In genomic region chr3:50340404-50341329, GRCh38 we compare ENCODE assay signal across 8 cellular contexts. TPM values are rescaled to one million over a fixed set of nuclear protein-coding genes. Genes with fewer than 3 reads are reported as not detected.
DNase-seq lines count a peak whose midpoint lies in the region; ATAC-seq, FAIRE-seq and TF ChIP-seq lines count a peak whose summit lies in the region.

Gene RASSF1, minus strand, starts transcription at chr3:50340836. Its CDS starts 31 bp downstream, at chr3:50340805.

- no peak for TF ChIP-seq CTCF in A549 (IDR thresholded peaks at IDR 0.05)
- no peak for TF ChIP-seq CTCF in brain microvascular endothelial cell (IDR thresholded peaks at IDR 0.05; ENCODE audit: low read depth, low read length, missing control alignments)

- H3K27ac ChIP-seq in A549: no peak within 1 kb of the TSS
- H3K27ac ChIP-seq in GM23248: peak within 1 kb of the TSS; percentile 96
- peak within 1 kb of the TSS; percentile 45 for H3K27ac ChIP-seq in brain microvascular endothelial cell

- no peak for FAIRE-seq in A549 (lab: Jason Lieb, UNC)

- POLR2A ChIA-PET in A549 (lab: Yijun Ruan, JAX): no interaction called here

- H3K4me1 ChIP-seq in A549: peaks cover 10% of the 10 kb centered on the region
- peaks cover 28% of the 10 kb centered on the region for H3K4me1 ChIP-seq in GM23248 (ENCODE audit: insufficient read depth)

- H3K4me2 ChIP-seq in A549: no peak within 1 kb of the TSS
- H3K4me2 ChIP-seq in GM23248 (ENCODE audit: unreplicated experiment): peak within 1 kb of the TSS; percentile 90

- no peak for DNase-seq in A549 (ENCODE audit: low read depth in 1 of 2, low spot score in 1 of 2)
- peak; percentile 90 for DNase-seq in GM23248
- DNase-seq in brain microvascular endothelial cell: no peak
- peak; percentile 60 for DNase-seq in iris pigment epithelial cell (ENCODE audit: low read depth)
- DNase-seq in stimulated activated CD4-positive, alpha-beta T cell treated with anti-CD3 and anti-CD28 coated beads, Interleukin-1b, Interleukin-23, amount 100 ng/mL, for 48 hours: peak; percentile 60
- no peak for DNase-seq in NCI-H187 treated with DMSO at 0.1 percent for 48 hours (lab: John Stamatoyannopoulos, UW)
- DNase-seq in midbrain (lab: John Stamatoyannopoulos, UW): no peak

- H3K27me3 Mint-ChIP-seq in T-helper 1 cell treated with Interleukin-12 subunit alpha and Interleukin-12 subunit beta and Interleukin-4 antibody, amounts not matched to agents 30 μg/mL and 1 μg/mL, for 36 hours (ENCODE audit: low read depth): no peaks in the 10 kb centered on the region

- peaks cover 41% of the 10 kb centered on the region for H3K79me2 ChIP-seq in GM23248 (ENCODE audit: insufficient read depth)

- peaks cover 33% of the 10 kb centered on the region for H3F3A ChIP-seq in GM23248 (ENCODE audit: insufficient read depth)

- TF ChIP-seq POLR2A in A549 (IDR thresholded peaks at IDR 0.05; ENCODE audit: low read length): no peak

- H2AFZ ChIP-seq in GM23248: peak within 1 kb of the TSS; percentile 70

- peaks cover 35% of the 10 kb centered on the region for H3K4me1 Mint-ChIP-seq in T-helper 1 cell treated with Interleukin-12 subunit alpha and Interleukin-12 subunit beta and Interleukin-4 antibody, amounts not matched to agents 30 μg/mL and 1 μg/mL, for 36 hours (ENCODE audit: low read depth)

- no peaks in the 10 kb centered on the region for H3K36me3 ChIP-seq in GM23248 (ENCODE audit: low read depth)
- no peaks in the 10 kb centered on the region for H3K36me3 ChIP-seq in brain microvascular endothelial cell (replicated peaks)

- H3K9me3 ChIP-seq in A549: no peaks in the 10 kb centered on the region
- H3K9me3 ChIP-seq in GM23248 (ENCODE audit: low read depth): no peaks in the 10 kb centered on the region

- no peaks in the 10 kb centered on the region for H4K20me1 ChIP-seq in GM23248 (ENCODE audit: insufficient read depth)

- WGBS in A549 (ENCODE audit: missing lambda C conversion rate): 87% methylated on average over 27 of the region's 90 CpGs
- WGBS in GM23248 (ENCODE audit: low coverage in 1 of 2, low lambda C conversion rate in 2 of 2, missing lambda C conversion rate in 2 of 2), 2 experiments: 1 to 2% methylated on average over 73 to 85 of the region's 90 CpGs

- peak within 1 kb of the TSS; percentile 94 for H3K27ac Mint-ChIP-seq in T-helper 1 cell treated with Interleukin-12 subunit alpha and Interleukin-12 subunit beta and Interleukin-4 antibody, amounts not matched to agents 30 μg/mL and 1 μg/mL, for 36 hours

- in situ Hi-C loops in GM23248 (cut with MboI): loop anchor here (10.0 kb wide), 1 partner anchor 194 kb away; no protein-coding TSS in a partner anchor
- in situ Hi-C loops in brain microvascular endothelial cell (cut with HindIII; ENCODE audit: low pct_ligation_motif_present, low sequenced_read_pairs): no loop called here

- no peak for TF ChIP-seq RAD21 in A549 (conservative IDR thresholded peaks at IDR 0.05 in 1 of 2, IDR thresholded peaks at IDR 0.05 in 1 of 2)

- ATAC-seq in A549: no peak

- no peak within 1 kb of the TSS for H3K4me3 ChIP-seq in A549
- H3K4me3 ChIP-seq in GM23248: peak within 1 kb of the TSS; percentile 89
- peak within 1 kb of the TSS; percentile 57 for H3K4me3 ChIP-seq in brain microvascular endothelial cell (ENCODE audit: low read depth, low read length)

- no peaks in the 10 kb centered on the region for H3K9me2 ChIP-seq in GM23248 (ENCODE audit: insufficient read depth)

- H3K27me3 ChIP-seq in GM23248 (replicated peaks; ENCODE audit: insufficient read depth) (no peaks in the 10 kb centered on the region), brain microvascular endothelial cell (replicated peaks) (no peaks in the 10 kb centered on the region)

- peak within 1 kb of the TSS; percentile 95 for H3K4me3 Mint-ChIP-seq in T-helper 1 cell treated with Interleukin-12 subunit alpha and Interleukin-12 subunit beta and Interleukin-4 antibody, amounts not matched to agents 30 μg/mL and 1 μg/mL, for 36 hours

- no peak for TF ChIP-seq EP300 in A549 (IDR thresholded peaks at IDR 0.05)

- no peaks in the 10 kb centered on the region for H3K9me3 Mint-ChIP-seq in T-helper 1 cell treated with Interleukin-12 subunit alpha and Interleukin-12 subunit beta and Interleukin-4 antibody, amounts not matched to agents 30 μg/mL and 1 μg/mL, for 36 hours

- peaks cover 27% of the 10 kb centered on the region for H3K36me3 Mint-ChIP-seq in T-helper 1 cell treated with Interleukin-12 subunit alpha and Interleukin-12 subunit beta and Interleukin-4 antibody, amounts not matched to agents 30 μg/mL and 1 μg/mL, for 36 hours (ENCODE audit: low read depth)

- CTCF ChIA-PET in A549 (lab: Yijun Ruan, JAX): interaction anchor here (1.1 kb wide), 1 partner anchor 19 kb away, joined by 3 read pairs; no protein-coding TSS in a partner anchor

- peak within 1 kb of the TSS; percentile 92 for H3K9ac ChIP-seq in GM23248

TF ChIP-seq in A549, 52 proteins besides CTCF, POLR2A, EP300 and RAD21:
- no peak for TF ChIP-seq CBX2 (IDR thresholded peaks at IDR 0.05; ENCODE audit: borderline replicate concordance, low read depth)
- no peak for TF ChIP-seq MAX (IDR thresholded peaks at IDR 0.05)
- no peak for TF ChIP-seq HES2 (IDR thresholded peaks at IDR 0.05)
- TF ChIP-seq TFCP2L1 (CRISPR knock-in tag; IDR thresholded peaks at IDR 0.05): no peak
- TF ChIP-seq KDM5A (IDR thresholded peaks at IDR 0.05): no peak
- TF ChIP-seq MYC (IDR thresholded peaks at IDR 0.05; ENCODE audit: borderline replicate concordance, low read length): no peak
- no peak for TF ChIP-seq JUNB (IDR thresholded peaks at IDR 0.05)
- TF ChIP-seq CEBPB (IDR thresholded peaks at IDR 0.05): no peak
- TF ChIP-seq HOXB5 (CRISPR knock-in tag; IDR thresholded peaks at IDR 0.05): no peak
- no peak for TF ChIP-seq POLR2AphosphoS2 (conservative IDR thresholded peaks at IDR 0.05; ENCODE audit: low read length)
- TF ChIP-seq ELK1 (IDR thresholded peaks at IDR 0.05; ENCODE audit: low read depth, low read length): no peak
- TF ChIP-seq NPAS2 (CRISPR knock-in tag; IDR thresholded peaks at IDR 0.05; ENCODE audit: borderline replicate concordance): no peak
- TF ChIP-seq JUN (IDR thresholded peaks at IDR 0.05): no peak
- no peak for TF ChIP-seq PHF8 (IDR thresholded peaks at IDR 0.05; ENCODE audit: borderline replicate concordance, low read depth)
- TF ChIP-seq FOSB (CRISPR knock-in tag; IDR thresholded peaks at IDR 0.05): no peak
- no peak for TF ChIP-seq NR3C1 (IDR thresholded peaks at IDR 0.05)
- TF ChIP-seq TP53 (CRISPR knock-in tag; IDR thresholded peaks at IDR 0.05): no peak

RNA-seq across cellular contexts. Expression of gene RASSF1, which starts in this region (rescaled TPM):
- polyA plus RNA-seq in A549 (2011; rRNA removed) (11.9 and 15.4 TPM in 2 replicates), A549 (2017; fragmentation: RNase III; extraction: RNeasy Plus Mini Kit Qiagen cat#74134 plus additional on column Dnase treatment) (14.4 to 15.7 TPM (median 15.5 TPM) in 3 replicates), GM23248 (2016; fragmentation: Nextera tagmentation; extraction: Ambion mirVana) (56.4 and 59.0 TPM in 2 replicates)
- polyA plus RNA-seq in A549 (2012; cell fraction: cytosol; rRNA removed): 31.2 and 35.2 TPM in 2 replicates
- polyA plus RNA-seq in A549 (2012; cell fraction: nucleus; rRNA removed): 35.4 and 41.5 TPM in 2 replicates
- 3.4 and 6.4 TPM in 2 replicates for polyA minus RNA-seq in A549 (2011; rRNA and poly(A)+ RNA removed)
- 57.5 and 68.7 TPM in 2 replicates for total RNA-seq in GM23248 (2014; rRNA removed; shearing (Covaris generic))

Comparison
In these comparisons a context has a peak if more than half of its experiments do, and no peak if none do; other contexts are left out.
1. DNase-seq: peak in GM23248 (single experiment), iris pigment epithelial cell (single experiment) and stimulated activated CD4-positive, alpha-beta T cell treated with anti-CD3 and anti-CD28 coated beads, Interleukin-1b, Interleukin-23, amount 100 ng/mL, for 48 hours (single experiment); none in A549 (0 of 2), brain microvascular endothelial cell (single experiment), NCI-H187 treated with DMSO at 0.1 percent for 48 hours (single experiment) and midbrain (single experiment).
2. H3K27ac ChIP-seq: peak in GM23248 (single experiment) and brain microvascular endothelial cell (single experiment); none in A549 (0 of 2).